Comparison of ENCODE assay signal across 8 cellular contexts in genomic region chr7:100271716-100272537, GRCh38. TPM values are rescaled to one million over a fixed set of nuclear protein-coding genes. Genes with fewer than 3 reads are reported as not detected.
A peak's percentile ranks its signal among the peaks of the same experiment; 100 is the strongest.
DNase-seq lines count a peak whose midpoint lies in the region; ATAC-seq, FAIRE-seq and TF ChIP-seq lines count a peak whose summit lies in the region.

No MANE protein-coding gene starts in this region.

- peaks cover 2% of the 10 kb centered on the region for H3K36me3 Mint-ChIP-seq in T-cell

- peak overlapping the region; percentile 60 to 68 for H3K4me3 ChIP-seq in prostate gland
- peak overlapping the region; percentile 87 for H3K4me3 ChIP-seq in urinary bladder (ENCODE audit: low read depth, low read length)

- H3K27ac Mint-ChIP-seq in T-cell = peak overlapping the region in 1 of 2 donors; percentile 61

- no peaks in the 10 kb centered on the region for H3K9me3 ChIP-seq in prostate gland

- CTCF ChIA-PET in T-cell (lab: Charles Lee) = interaction anchor here in 1 of 2 donors (0.6 to 1.0 kb wide), 2 partner anchors 16 to 54 kb away, joined by 3 read pairs; no protein-coding TSS in a partner anchor

- peaks cover 15 to 19% (median 15%) of the 10 kb centered on the region in 3 donors for H3K4me1 Mint-ChIP-seq in T-cell

- peak; percentile 99 for FAIRE-seq in GM12892 (lab: Jason Lieb, UNC)

- H3K27me3 Mint-ChIP-seq in T-cell = no peaks in the 10 kb centered on the region

- H3K27ac ChIP-seq in prostate gland = peak overlapping the region; percentile 58 to 62
- H3K27ac ChIP-seq in urinary bladder (ENCODE audit: low read depth) = no peak overlapping the region

- no peaks in the 10 kb centered on the region for H3K4me1 ChIP-seq in prostate gland (replicated peaks)
- H3K4me1 ChIP-seq in urinary bladder (ENCODE audit: insufficient read depth) = no peaks in the 10 kb centered on the region

- H3K36me3 ChIP-seq in prostate gland (no peaks in the 10 kb centered on the region), urinary bladder (ENCODE audit: insufficient read depth) (no peaks in the 10 kb centered on the region)

- peak; percentile 92 for ATAC-seq in HG02798 (IDR thresholded peaks at IDR 0.05; ENCODE audit: poor library complexity, unreplicated experiment)
- peak; percentile 94 to 96 (median 95) for ATAC-seq in T-cell (replicated peaks in 1 of 4)
- ATAC-seq in left ventricle myocardium superior = peak; percentile 95

- TF ChIP-seq CTCF in prostate gland (IDR thresholded peaks at IDR 0.05) = peak in 2 of 4 experiments; percentile 65 to 66

- H3K27me3 ChIP-seq in prostate gland (replicated peaks; ENCODE audit: insufficient read depth) = no peaks in the 10 kb centered on the region

- POLR2A ChIA-PET in T-cell (lab: Charles Lee) = interaction anchor here (0.5 to 1.2 kb wide), 3 partner anchors 72 to 208 kb away, joined by 3 to 6 read pairs (median 5); no protein-coding TSS in a partner anchor

- peak overlapping the region; percentile 68 to 80 (median 77) for H3K4me3 Mint-ChIP-seq in T-cell

- under 1% methylated on average over 27 of the region's 101 CpGs for WGBS in prostate gland
- under 1% methylated on average over 97 of the region's 101 CpGs for WGBS in urinary bladder

- TF ChIP-seq POLR2A in GM12892 (IDR thresholded peaks at IDR 0.05; ENCODE audit: low read depth, low read length) (peak; percentile 50; the same call in 1 of the 2 replicates), prostate gland (IDR thresholded peaks at IDR 0.05) (peak; percentile 54)

- no peaks in the 10 kb centered on the region for H3K9me3 Mint-ChIP-seq in T-cell

- intact Hi-C loops in left ventricle myocardium superior (cut with micrococcal nuclease) (no loop called here), prostate gland (cut with DNase I) (no loop called here)

- DNase-seq in GM12892 (ENCODE audit: insufficient read length) (peak; percentile 85), NCI-H1436 (lab: John Stamatoyannopoulos, UW) (peak; percentile 88), T-cell (peak; percentile 95 to 99 (median 98)), amygdala (lab: John Stamatoyannopoulos, UW) (peak; percentile 71 to 100 (median 95)), left ventricle myocardium superior (peak; percentile 100), prostate gland (ENCODE audit: low spot score) (peak; percentile 97)

RNA-seq across cellular contexts. Expression of gene SPDYE3, which starts 35.6 kb away (rescaled TPM):
- polyA plus RNA-seq in GM12892 (2012; ENCODE audit: missing spikeins) = 6.0 TPM
- not detected for total RNA-seq in T-cell
- total RNA-seq in left ventricle myocardium superior = not detected
- total RNA-seq in prostate gland = under 1 TPM in 1 of 2 donors, not detected in 1; 0.91 TPM
- not detected for total RNA-seq in urinary bladder
- 0.10 TPM for polyA plus RNA-seq in urinary bladder

RNA-seq across cellular contexts. Expression of gene PVRIG, which starts 52.2 kb away (rescaled TPM):
- 3.9 TPM for polyA plus RNA-seq in GM12892 (2012; ENCODE audit: missing spikeins)
- total RNA-seq in T-cell (10 to 100 TPM; 45.0 to 96.8 (median 78.0) TPM), left ventricle myocardium superior (not detected), prostate gland (not detected), urinary bladder (0.21 TPM)
- 0.77 TPM for polyA plus RNA-seq in urinary bladder

Comparison
In these comparisons a context has a peak if more than half of its experiments do, and no peak if none do; other contexts are left out.
1. RNA of gene PVRIG, which starts 52.2 kb away (total RNA-seq): 45.0 to 96.8 TPM in T-cell; 0.21 TPM in urinary bladder (single experiment), not detected in left ventricle myocardium superior (single experiment) and not detected in prostate gland; every median in the first group is over 10 times any median in the second.
2. Peak in every context shown above with its lines, with median percentiles within 50 percentile points of each other: DNase-seq and ATAC-seq.